ENCODE assay signal across 18 cellular contexts in genomic region chr12:77973579-77973978, GRCh38.
"Had no signal": no experiment of that assay in that cellular context is flagged by ENCODE, and none has a peak within 500 bp of the region (broad histone marks: within the 10 kb centered on the region; RNA-seq: fewer than 3 reads in every experiment).

No MANE protein-coding gene starts in this region.

- H3K4me1 ChIP-seq: prostate gland, upper lobe of left lung had no signal

- H3K27me3 ChIP-seq: upper lobe of left lung had no signal

- DNase-seq: activated CD4-positive, alpha-beta memory T cell treated with anti-CD3 and anti-CD28 coated beads, Interleukin-2, amount 10 ng/mL, durations not matched to agents 7 days and 5 days; activated CD4-positive, alpha-beta T cell treated with anti-CD3 and anti-CD28 coated beads for 36 hours; activated effector memory CD4-positive, alpha-beta T cell treated with anti-CD3 and anti-CD28 coated beads, Interleukin-2, amount 50 U/mL, for 16 hours; activated T-cell treated with anti-CD3 and anti-CD28 coated beads, Interleukin-2, amount 50 U/mL, for 4 hours; amniotic stem cell; caudate nucleus; mammary epithelial cell; mucosa of descending colon; naive thymus-derived CD4-positive, alpha-beta T cell; nucleus accumbens; right cardiac atrium; stimulated activated CD4-positive, alpha-beta T cell treated with anti-CD3 and anti-CD28 coated beads, Interleukin-4, amount 100 ng/mL, for 4 hours; stimulated activated CD8-positive, alpha-beta memory T cell treated with anti-CD3 and anti-CD28 coated beads, Interleukin-4, amount 100 ng/mL, for 48 hours; upper lobe of left lung had no signal

- H3K9me3 ChIP-seq: mucosa of descending colon, prostate gland, upper lobe of left lung had no signal

- H3K27ac ChIP-seq: prostate gland, upper lobe of left lung had no signal

- ATAC-seq: activated CD4-positive, alpha-beta T cell treated with anti-CD3 and anti-CD28 coated beads for 36 hours; activated naive CD4-positive, alpha-beta T cell treated with anti-CD3 and anti-CD28 coated beads, Interleukin-2, amount 50 U/mL, for 72 hours; activated T-cell treated with anti-CD3 and anti-CD28 coated beads, Interleukin-2, amount 50 U/mL, for 4 hours; left lobe of liver; mucosa of descending colon; naive thymus-derived CD4-positive, alpha-beta T cell; right cardiac atrium had no signal

- H3K4me3 ChIP-seq: mucosa of descending colon, prostate gland, smooth muscle cell, upper lobe of left lung had no signal

- H3K4me2 ChIP-seq: smooth muscle cell had no signal

- H3K36me3 ChIP-seq: prostate gland, upper lobe of left lung had no signal
